In genomic region chr2:200533754-200534153, GRCh38 we compare ENCODE assay signal across 20 cellular contexts. TPM values are rescaled to one million over a fixed set of nuclear protein-coding genes. Genes with fewer than 3 reads are reported as not detected.
DNase-seq lines count a peak whose midpoint lies in the region; ATAC-seq, FAIRE-seq and TF ChIP-seq lines count a peak whose summit lies in the region.
"Had no signal": no experiment of that assay in that cellular context is flagged by ENCODE, and none has a peak within 500 bp of the region (broad histone marks: within the 10 kb centered on the region; RNA-seq: fewer than 3 reads in every experiment).

No MANE protein-coding gene starts in this region.

- no peak overlapping the region for H3K4me2 ChIP-seq in GM23248 (ENCODE audit: unreplicated experiment)
- H3K4me2 ChIP-seq: BLaER1 had no signal

- H3K4me3 ChIP-seq in GM23248 = no peak overlapping the region
- peak overlapping the region; percentile 7 for H3K4me3 ChIP-seq in adipocyte (ENCODE audit: low read length)
- H3K4me3 ChIP-seq in fibroblast of the aortic adventitia (ENCODE audit: low read depth, low read length) = no peak overlapping the region
- H3K4me3 ChIP-seq: BLaER1, GM12878, HAP-1 had no signal

- no peak overlapping the region for H3K27ac ChIP-seq in GM23248
- H3K27ac ChIP-seq: BLaER1, C4-2B had no signal

- H3K79me2 ChIP-seq in GM23248 (ENCODE audit: insufficient read depth) = peaks cover 60% of the 10 kb centered on the region

- H3K4me3 Mint-ChIP-seq in activated CD8-positive, alpha-beta T cell treated with anti-CD3 and anti-CD28 coated beads for 36 hours = no peak overlapping the region
- H3K4me3 Mint-ChIP-seq: B cell; CD4-positive, CD25-positive, alpha-beta regulatory T cell; CD8-positive, alpha-beta T cell had no signal

- in situ Hi-C loops in GM23248 (cut with MboI) = no loop called here

- no peaks in the 10 kb centered on the region for H3K27me3 Mint-ChIP-seq in activated CD8-positive, alpha-beta T cell treated with anti-CD3 and anti-CD28 coated beads for 36 hours
- H3K27me3 Mint-ChIP-seq: B cell; CD4-positive, CD25-positive, alpha-beta regulatory T cell had no signal

- H3K27ac Mint-ChIP-seq in activated CD8-positive, alpha-beta T cell treated with anti-CD3 and anti-CD28 coated beads for 36 hours = no peak overlapping the region
- H3K27ac Mint-ChIP-seq: B cell; CD4-positive, CD25-positive, alpha-beta regulatory T cell; CD8-positive, alpha-beta T cell had no signal

- no peaks in the 10 kb centered on the region for H3K4me1 ChIP-seq in GM23248 (ENCODE audit: insufficient read depth)
- peaks cover 20% of the 10 kb centered on the region for H3K4me1 ChIP-seq in adipocyte (ENCODE audit: control insufficient read depth, insufficient read depth, low read length)
- H3K4me1 ChIP-seq: HAP-1 had no signal

- CTCF ChIA-PET in activated CD8-positive, alpha-beta T cell treated with anti-CD3 and anti-CD28 coated beads for 36 hours (lab: Charles Lee) = interaction anchor here (1.2 kb wide), 1 partner anchor 8 kb away, joined by 4 read pairs; the partner anchor contains the start of gene SGO2

- WGBS in GM23248 (ENCODE audit: low coverage in 1 of 2, low lambda C conversion rate in 2 of 2, missing lambda C conversion rate in 2 of 2), 2 experiments = 83 to 89% methylated on average over 2 of the region's 2 CpGs

- TF ChIP-seq CTCF in fibroblast of the aortic adventitia (IDR thresholded peaks at IDR 0.05; ENCODE audit: insufficient read depth, low read length) = no peak
- no peak for TF ChIP-seq CTCF in activated CD8-positive, alpha-beta T cell treated with anti-CD3 and anti-CD28 coated beads for 36 hours (IDR thresholded peaks at IDR 0.05)

- peak; percentile 3 for FAIRE-seq in A204.1 (lab: Jason Lieb, UNC)
- FAIRE-seq: GM12878, H54 had no signal

- no peak overlapping the region for H3K9ac ChIP-seq in GM23248
- no peak overlapping the region for H3K9ac ChIP-seq in adipocyte (ENCODE audit: low read length)
- H3K9ac ChIP-seq: BLaER1 had no signal

- no peaks in the 10 kb centered on the region for H4K20me1 ChIP-seq in GM23248 (ENCODE audit: insufficient read depth)

- POLR2A ChIA-PET in activated CD8-positive, alpha-beta T cell treated with anti-CD3 and anti-CD28 coated beads for 36 hours (lab: Charles Lee) = interaction anchor here (0.5 kb wide), 1 partner anchor 1071 kb away, joined by 3 read pairs; no protein-coding TSS in a partner anchor

- intact Hi-C loops in activated CD8-positive, alpha-beta T cell treated with anti-CD3 and anti-CD28 coated beads for 36 hours (cut with micrococcal nuclease) = no loop called here

- H3K9me2 ChIP-seq in GM23248 (ENCODE audit: insufficient read depth) = no peaks in the 10 kb centered on the region

- H3K4me1 Mint-ChIP-seq in activated CD8-positive, alpha-beta T cell treated with anti-CD3 and anti-CD28 coated beads for 36 hours (ENCODE audit: low read depth) = no peaks in the 10 kb centered on the region
- H3K4me1 Mint-ChIP-seq: B cell had no signal

- ATAC-seq in activated CD8-positive, alpha-beta T cell treated with anti-CD3 and anti-CD28 coated beads for 36 hours = no peak
- ATAC-seq in HG02870 (IDR thresholded peaks at IDR 0.05; ENCODE audit: unreplicated experiment) = no peak
- ATAC-seq: CD8-positive, alpha-beta T cell; GM12878 had no signal

- H3K36me3 Mint-ChIP-seq in activated CD8-positive, alpha-beta T cell treated with anti-CD3 and anti-CD28 coated beads for 36 hours (ENCODE audit: low read depth) = peaks cover 11% of the 10 kb centered on the region
- H3K36me3 Mint-ChIP-seq: CD4-positive, CD25-positive, alpha-beta regulatory T cell had no signal

- 0 out of 2 replicates have a peak, but pooled peaks cover 5% of the 10 kb centered on the region for H3K36me3 ChIP-seq in GM23248 (ENCODE audit: low read depth)
- H3K36me3 ChIP-seq in adipocyte (ENCODE audit: control insufficient read depth, insufficient read depth, low read length, severe bottlenecking) = no peaks in the 10 kb centered on the region

- no peaks in the 10 kb centered on the region for H3K9me3 Mint-ChIP-seq in activated CD8-positive, alpha-beta T cell treated with anti-CD3 and anti-CD28 coated beads for 36 hours
- H3K9me3 Mint-ChIP-seq: CD4-positive, CD25-positive, alpha-beta regulatory T cell; CD8-positive, alpha-beta T cell had no signal

- no peak for DNase-seq in GM23248
- no peak for DNase-seq in adipocyte (ENCODE audit: low read depth)
- peak; percentile 41 for DNase-seq in fibroblast of the aortic adventitia (ENCODE audit: low read depth)
- no peak for DNase-seq in activated CD8-positive, alpha-beta T cell treated with anti-CD3 and anti-CD28 coated beads for 36 hours
- no peak for DNase-seq in NCI-H2029 (lab: John Stamatoyannopoulos, UW)
- DNase-seq: CD4-positive, CD25-positive, alpha-beta regulatory T cell; CD8-positive, alpha-beta T cell; DMS 273 treated with DMSO at 0.1 percent for 48 hours; DMS79; EL; GDM1; GOT3 had no signal

- H3K9me3 ChIP-seq in GM23248 (ENCODE audit: low read depth) = no peaks in the 10 kb centered on the region
- no peaks in the 10 kb centered on the region for H3K9me3 ChIP-seq in adipocyte (ENCODE audit: control insufficient read depth, low read length)
- H3K9me3 ChIP-seq: BLaER1, HAP-1 had no signal

- peak overlapping the region; percentile 45; the same call in 1 of the 2 replicates for H2AFZ ChIP-seq in GM23248

- no peaks in the 10 kb centered on the region for H3K27me3 ChIP-seq in GM23248 (replicated peaks; ENCODE audit: insufficient read depth)
- no peaks in the 10 kb centered on the region for H3K27me3 ChIP-seq in adipocyte (replicated peaks; ENCODE audit: control insufficient read depth, insufficient read depth, low read length)
- H3K27me3 ChIP-seq: BLaER1 had no signal

- H3F3A ChIP-seq in GM23248 (ENCODE audit: insufficient read depth) = no peaks in the 10 kb centered on the region

RNA-seq across cellular contexts. Expression of gene SGO2, which starts 7.7 kb away (rescaled TPM):
- 6.2 and 6.3 TPM in 2 replicates for total RNA-seq in GM23248 (2014; rRNA removed; shearing (Covaris generic))
- 11.7 and 14.5 TPM in 2 replicates for polyA plus RNA-seq in GM23248 (2016; fragmentation: Nextera tagmentation; extraction: Ambion mirVana)
- total RNA-seq in fibroblast of the aortic adventitia (ENCODE audit: low replicate concordance) = 21.3 and 23.3 TPM in 2 replicates
- total RNA-seq in activated CD8-positive, alpha-beta T cell treated with anti-CD3 and anti-CD28 coated beads for 36 hours = 10 to 100 TPM; 50.2 to 58.4 TPM

RNA-seq across cellular contexts. Expression of gene KCTD18, which starts 23.9 kb away (rescaled TPM):
- 24.0 and 27.7 TPM in 2 replicates for total RNA-seq in GM23248 (2014; rRNA removed; shearing (Covaris generic))
- 15.6 and 17.9 TPM in 2 replicates for polyA plus RNA-seq in GM23248 (2016; fragmentation: Nextera tagmentation; extraction: Ambion mirVana)
- total RNA-seq in fibroblast of the aortic adventitia (ENCODE audit: low replicate concordance) = 24.9 and 26.4 TPM in 2 replicates
- 10 to 100 TPM; 15.2 to 16.7 TPM for total RNA-seq in activated CD8-positive, alpha-beta T cell treated with anti-CD3 and anti-CD28 coated beads for 36 hours

RNA-seq across cellular contexts. Expression of gene AOX1, which starts 52.1 kb away (rescaled TPM):
- 46.0 and 47.9 TPM in 2 replicates for total RNA-seq in GM23248 (2014; rRNA removed; shearing (Covaris generic))
- 18.9 and 20.5 TPM in 2 replicates for polyA plus RNA-seq in GM23248 (2016; fragmentation: Nextera tagmentation; extraction: Ambion mirVana)
- total RNA-seq in fibroblast of the aortic adventitia (ENCODE audit: low replicate concordance) = 23.6 and 84.0 TPM in 2 replicates
- total RNA-seq in activated CD8-positive, alpha-beta T cell treated with anti-CD3 and anti-CD28 coated beads for 36 hours = under 1 TPM; 0.54 to 0.69 TPM
- total RNA-seq: B cell; CD4-positive, CD25-positive, alpha-beta regulatory T cell; CD8-positive, alpha-beta T cell had no signal
- polyA plus RNA-seq: CD4-positive, CD25-positive, alpha-beta regulatory T cell had no signal

Comparison
In these comparisons a context has a peak if more than half of its experiments do, and no peak if none do; other contexts are left out.
1. RNA of gene AOX1, which starts 52.1 kb away (total RNA-seq): 46.0 to 47.9 TPM in GM23248 and 23.6 to 84.0 TPM in fibroblast of the aortic adventitia; 0.54 to 0.69 TPM in activated CD8-positive, alpha-beta T cell treated with anti-CD3 and anti-CD28 coated beads for 36 hours; every median in the first group is over 10 times any median in the second.